1 cellular context compared by ENCODE assay signal in the genomic region with DNA sequence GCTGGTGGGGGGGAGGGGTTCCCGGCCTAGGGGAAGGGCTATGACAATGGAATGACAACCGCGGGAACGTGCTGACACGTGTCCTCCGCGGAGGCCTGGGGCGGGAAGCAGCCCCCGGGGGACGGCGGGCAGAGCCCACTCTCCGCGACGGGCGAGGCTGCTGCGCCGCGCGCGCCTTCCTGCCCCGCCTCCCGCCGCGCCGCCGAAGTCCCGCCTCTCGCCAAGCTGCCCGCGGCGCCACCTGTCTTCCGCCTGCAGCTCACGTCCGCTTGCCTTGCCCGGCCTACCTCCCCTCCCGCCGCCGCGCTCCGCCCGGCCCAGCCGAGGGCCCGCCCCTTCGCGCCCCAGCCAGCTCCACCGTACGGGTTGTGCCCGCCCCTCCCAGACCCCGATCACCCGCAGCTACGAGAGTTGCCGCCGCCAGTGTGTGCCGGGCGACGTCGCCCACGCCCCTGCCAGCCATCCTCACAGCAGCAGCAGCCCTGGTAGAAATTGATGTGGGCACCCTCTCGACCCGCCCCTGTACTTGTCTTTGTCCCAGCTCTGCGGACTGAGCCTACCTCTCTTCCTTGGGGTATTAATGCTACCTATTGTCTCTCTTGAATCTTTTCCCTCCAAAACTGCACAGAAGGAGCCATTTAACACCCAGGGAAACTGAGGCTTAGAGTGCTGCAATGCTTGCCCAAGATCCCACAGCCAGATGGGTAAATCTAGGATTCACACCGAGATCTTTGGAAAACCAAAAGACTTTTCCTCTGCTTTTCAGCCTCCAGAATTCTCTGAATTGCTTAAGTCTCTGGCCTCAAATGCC.
TF ChIP-seq lines count a peak whose summit lies in the region.

Gene PARP16, minus strand, starts transcription at position 180 of the 811 bp plus-strand sequence. CDS start 457 bp downstream, outside the sequence.

TF ChIP-seq in HepG2, 621 proteins besides CTCF, POLR2A, EP300 and RAD21 (continued from another document and continues in another):
- TF ChIP-seq ZBTB40 (IDR thresholded peaks at IDR 0.05) (no peak), ZBTB40 (CRISPR knock-in tag; IDR thresholded peaks at IDR 0.05) (0 out of 2 replicates have a peak, but pooled peaks have one; percentile 3), KDM4B (CRISPR knock-in tag; IDR thresholded peaks at IDR 0.05) (no peak), CCDC6 (CRISPR knock-in tag; IDR thresholded peaks at IDR 0.05) (peak; percentile 77; the same call in 1 of the 2 replicates), TGIF2 (CRISPR knock-in tag; IDR thresholded peaks at IDR 0.05) (peak; percentile 60; the same call in 1 of the 2 replicates), ZNF597 (CRISPR knock-in tag; IDR thresholded peaks at IDR 0.05) (no peak), NCOA5 (CRISPR knock-in tag; IDR thresholded peaks at IDR 0.05) (no peak), ZNF562 (CRISPR knock-in tag; IDR thresholded peaks at IDR 0.05; ENCODE audit: borderline replicate concordance) (no peak), NRL (CRISPR knock-in tag; IDR thresholded peaks at IDR 0.05; ENCODE audit: borderline replicate concordance) (0 out of 2 replicates have a peak, but pooled peaks have one; percentile 7), E2F5 (CRISPR knock-in tag; conservative IDR thresholded peaks at IDR 0.05) (peak; percentile 75), E2F2 (CRISPR knock-in tag; IDR thresholded peaks at IDR 0.05; ENCODE audit: borderline replicate concordance) (no peak), ATF7-NPFF (CRISPR knock-in tag; IDR thresholded peaks at IDR 0.05; ENCODE audit: low read depth) (peak; percentile 69), UBTF (CRISPR knock-in tag; IDR thresholded peaks at IDR 0.05) (peak; percentile 8; the same call in 1 of the 2 replicates), GPBP1L1 (CRISPR knock-in tag; IDR thresholded peaks at IDR 0.05) (no peak), NR0B2 (CRISPR knock-in tag; IDR thresholded peaks at IDR 0.05) (no peak)
- TF ChIP-seq, protein P1, sequence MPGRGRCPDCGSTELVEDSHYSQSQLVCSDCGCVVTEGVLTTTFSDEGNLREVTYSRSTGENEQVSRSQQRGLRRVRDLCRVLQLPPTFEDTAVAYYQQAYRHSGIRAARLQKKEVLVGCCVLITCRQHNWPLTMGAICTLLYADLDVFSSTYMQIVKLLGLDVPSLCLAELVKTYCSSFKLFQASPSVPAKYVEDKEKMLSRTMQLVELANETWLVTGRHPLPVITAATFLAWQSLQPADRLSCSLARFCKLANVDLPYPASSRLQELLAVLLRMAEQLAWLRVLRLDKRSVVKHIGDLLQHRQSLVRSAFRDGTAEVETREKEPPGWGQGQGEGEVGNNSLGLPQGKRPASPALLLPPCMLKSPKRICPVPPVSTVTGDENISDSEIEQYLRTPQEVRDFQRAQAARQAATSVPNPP (CRISPR knock-in tag; IDR thresholded peaks at IDR 0.05): no peak; the same call in 1 of the 2 replicates
- TF ChIP-seq, protein P2, sequence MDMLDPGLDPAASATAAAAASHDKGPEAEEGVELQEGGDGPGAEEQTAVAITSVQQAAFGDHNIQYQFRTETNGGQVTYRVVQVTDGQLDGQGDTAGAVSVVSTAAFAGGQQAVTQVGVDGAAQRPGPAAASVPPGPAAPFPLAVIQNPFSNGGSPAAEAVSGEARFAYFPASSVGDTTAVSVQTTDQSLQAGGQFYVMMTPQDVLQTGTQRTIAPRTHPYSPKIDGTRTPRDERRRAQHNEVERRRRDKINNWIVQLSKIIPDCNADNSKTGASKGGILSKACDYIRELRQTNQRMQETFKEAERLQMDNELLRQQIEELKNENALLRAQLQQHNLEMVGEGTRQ (IDR thresholded peaks at IDR 0.05; ENCODE audit: low read depth, low read length): no peak
- TF ChIP-seq, protein P2 (CRISPR knock-in tag; IDR thresholded peaks at IDR 0.05; ENCODE audit: borderline replicate concordance): no peak; the same call in 1 of the 2 replicates
- TF ChIP-seq, protein P3, sequence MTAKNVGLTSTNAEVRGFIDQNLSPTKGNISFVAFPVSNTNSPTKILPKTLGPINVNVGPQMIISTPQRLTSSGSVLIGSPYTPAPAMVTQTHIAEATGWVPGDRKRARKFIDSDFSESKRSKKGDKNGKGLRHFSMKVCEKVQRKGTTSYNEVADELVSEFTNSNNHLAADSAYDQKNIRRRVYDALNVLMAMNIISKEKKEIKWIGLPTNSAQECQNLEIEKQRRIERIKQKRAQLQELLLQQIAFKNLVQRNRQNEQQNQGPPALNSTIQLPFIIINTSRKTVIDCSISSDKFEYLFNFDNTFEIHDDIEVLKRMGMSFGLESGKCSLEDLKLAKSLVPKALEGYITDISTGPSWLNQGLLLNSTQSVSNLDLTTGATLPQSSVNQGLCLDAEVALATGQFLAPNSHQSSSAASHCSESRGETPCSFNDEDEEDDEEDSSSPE (CRISPR knock-in tag; IDR thresholded peaks at IDR 0.05): peak; percentile 89
